ENCODE assay signal across 28 cellular contexts in the genomic region with DNA sequence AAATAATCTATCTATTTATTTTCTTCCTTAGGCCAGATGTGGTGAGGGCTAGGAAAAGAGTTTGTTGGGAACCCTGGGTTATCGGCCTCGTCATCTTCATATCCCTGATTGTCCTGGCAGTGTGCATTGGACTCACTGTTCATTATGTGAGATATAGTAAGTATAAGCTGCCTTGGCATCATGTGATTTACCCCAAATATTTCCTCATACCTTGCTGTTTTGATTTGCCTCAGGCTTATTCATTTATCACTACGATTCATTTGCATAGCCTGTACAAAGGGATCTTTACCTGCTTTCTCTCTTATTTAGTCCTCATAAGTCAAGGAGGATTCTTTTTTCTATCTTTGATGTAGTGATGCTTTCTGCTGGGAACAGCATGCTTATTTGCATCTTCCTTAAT. TPM values are rescaled to one million over a fixed set of nuclear protein-coding genes. Genes with fewer than 3 reads are reported as not detected.
DNase-seq lines count a peak whose midpoint lies in the region; FAIRE-seq and TF ChIP-seq lines count a peak whose summit lies in the region.
"Had no signal": no experiment of that assay in that cellular context is flagged by ENCODE, and none has a peak within 500 bp of the region (broad histone marks: within the 10 kb centered on the region; RNA-seq: fewer than 3 reads in every experiment).

No MANE protein-coding gene starts in this region.

- FAIRE-seq in keratinocyte (lab: Jason Lieb, UNC) = peak; percentile 52
- FAIRE-seq: A549, D721Med, GM12878, GM12892, GM18507 had no signal

- no peak overlapping the region for H3K4me3 Mint-ChIP-seq in MCF 10A (ENCODE audit: unreplicated experiment)
- no peak overlapping the region for H3K4me3 Mint-ChIP-seq in activated naive CD4-positive, alpha-beta T cell treated with anti-CD3 and anti-CD28 coated beads, Interleukin-2, amount 10 ng/mL, durations not matched to agents 7 days and 5 days
- H3K4me3 Mint-ChIP-seq: B cell; CD4-positive, alpha-beta T cell; CD8-positive, alpha-beta T cell had no signal

- H3K9ac ChIP-seq in mammary epithelial cell (ENCODE audit: insufficient read depth, low read length) = no peak overlapping the region
- H3K9ac ChIP-seq in keratinocyte (ENCODE audit: control insufficient read depth, extremely low read depth, insufficient read depth, low read length) = no peak overlapping the region
- H3K9ac ChIP-seq: BLaER1 treated with 17β-estradiol and CSF1 and Interleukin-3, amounts not matched to agents 10 nM and 100 nM had no signal

- H3K79me2 ChIP-seq in mammary epithelial cell (ENCODE audit: insufficient read depth, low read length) (no peaks in the 10 kb centered on the region), keratinocyte (ENCODE audit: control insufficient read depth, insufficient read depth, low read length) (no peaks in the 10 kb centered on the region)

- intact Hi-C loops in mammary epithelial cell (cut with micrococcal nuclease) = no loop called here
- intact Hi-C loops in MCF 10A (cut with micrococcal nuclease) = no loop called here

- H3K27ac ChIP-seq in mammary epithelial cell (ENCODE audit: insufficient read depth, low read depth, low read length) (no peak overlapping the region), keratinocyte (ENCODE audit: control insufficient read depth, insufficient read depth, low read length) (no peak overlapping the region)
- H3K27ac ChIP-seq: 22Rv1; A549; BLaER1 treated with 17β-estradiol and CSF1 and Interleukin-3, amounts not matched to agents 10 nM and 100 nM; C4-2B had no signal

- BruUV-seq in mammary epithelial cell (replicated peaks; lab: Mats Ljungman, UMichigan) (no TSS peak), MCF 10A (replicated peaks; lab: Mats Ljungman, UMichigan) (no TSS peak)

- H3K27me3 ChIP-seq in mammary epithelial cell (ENCODE audit: insufficient read depth, low read length) (no peaks in the 10 kb centered on the region), keratinocyte (ENCODE audit: control insufficient read depth, extremely low read depth, insufficient read depth, low read length) (no peaks in the 10 kb centered on the region)
- H3K27me3 ChIP-seq: BLaER1 treated with 17β-estradiol and CSF1 and Interleukin-3, amounts not matched to agents 10 nM and 100 nM had no signal

- dilution Hi-C loops in mammary epithelial cell (cut with HindIII; ENCODE audit: low sequenced_read_pairs) (no loop called here), keratinocyte (cut with MboI; ENCODE audit: extremely low pct_ligation_motif_present, low sequenced_read_pairs) (no loop called here)

- H3K36me3 Mint-ChIP-seq in MCF 10A (ENCODE audit: insufficient read depth, unreplicated experiment) = no peaks in the 10 kb centered on the region
- no peaks in the 10 kb centered on the region for H3K36me3 Mint-ChIP-seq in activated naive CD4-positive, alpha-beta T cell treated with anti-CD3 and anti-CD28 coated beads, Interleukin-2, amount 10 ng/mL, durations not matched to agents 7 days and 5 days
- H3K36me3 Mint-ChIP-seq: CD8-positive, alpha-beta T cell had no signal

- CTCF ChIA-PET in mammary epithelial cell (lab: Charles Lee; ENCODE audit: low non-redundant PET) = no interaction called here
- CTCF ChIA-PET in MCF 10A (lab: Yijun Ruan, JAX) = no interaction called here
- CTCF ChIA-PET in activated naive CD4-positive, alpha-beta T cell treated with anti-CD3 and anti-CD28 coated beads, Interleukin-2, amount 10 ng/mL, durations not matched to agents 7 days and 5 days (lab: Charles Lee) = interaction anchor here (0.7 kb wide), 1 partner anchor 128 kb away, joined by 3 read pairs; no protein-coding TSS in a partner anchor

- no peaks in the 10 kb centered on the region for H3K9me3 Mint-ChIP-seq in MCF 10A (ENCODE audit: unreplicated experiment)
- no peaks in the 10 kb centered on the region for H3K9me3 Mint-ChIP-seq in activated naive CD4-positive, alpha-beta T cell treated with anti-CD3 and anti-CD28 coated beads, Interleukin-2, amount 10 ng/mL, durations not matched to agents 7 days and 5 days
- H3K9me3 Mint-ChIP-seq: CD4-positive, alpha-beta T cell; CD8-positive, alpha-beta T cell had no signal

- H3K27ac Mint-ChIP-seq in MCF 10A (ENCODE audit: low read depth, unreplicated experiment) = no peak overlapping the region
- no peak overlapping the region for H3K27ac Mint-ChIP-seq in activated naive CD4-positive, alpha-beta T cell treated with anti-CD3 and anti-CD28 coated beads, Interleukin-2, amount 10 ng/mL, durations not matched to agents 7 days and 5 days
- H3K27ac Mint-ChIP-seq: B cell; CD4-positive, alpha-beta T cell; CD8-positive, alpha-beta T cell had no signal

- no peaks in the 10 kb centered on the region for H4K20me1 ChIP-seq in mammary epithelial cell (ENCODE audit: insufficient read depth, low read length)
- H4K20me1 ChIP-seq in keratinocyte (ENCODE audit: control insufficient read depth, extremely low read depth, insufficient read depth, low read length) = no peaks in the 10 kb centered on the region
- H4K20me1 ChIP-seq: BLaER1 treated with 17β-estradiol and CSF1 and Interleukin-3, amounts not matched to agents 10 nM and 100 nM had no signal

- H3K9me1 ChIP-seq in keratinocyte (ENCODE audit: control insufficient read depth, extremely low read depth, insufficient read depth, low read length) = no peaks in the 10 kb centered on the region

- POLR2A ChIA-PET in MCF 10A (lab: Yijun Ruan, JAX) = interaction anchor here (1.5 kb wide), 1 partner anchor 10 kb away, joined by 5 read pairs; no protein-coding TSS in a partner anchor

- WGBS in mammary epithelial cell (ENCODE audit: low coverage, missing lambda C conversion rate) = 88% methylated on average over 3 of the region's 3 CpGs

- H3K4me1 Mint-ChIP-seq in MCF 10A (ENCODE audit: insufficient read depth, unreplicated experiment) = peaks cover 27% of the 10 kb centered on the region
- H3K4me1 Mint-ChIP-seq in activated naive CD4-positive, alpha-beta T cell treated with anti-CD3 and anti-CD28 coated beads, Interleukin-2, amount 10 ng/mL, durations not matched to agents 7 days and 5 days = no peaks in the 10 kb centered on the region
- H3K4me1 Mint-ChIP-seq: B cell had no signal

- H2AFZ ChIP-seq in mammary epithelial cell (ENCODE audit: low read depth, low read length) = no peak overlapping the region
- H2AFZ ChIP-seq in keratinocyte (ENCODE audit: control insufficient read depth, low read length) = no peak overlapping the region

- H3K4me1 ChIP-seq in mammary epithelial cell (ENCODE audit: insufficient read depth, low read length) = peaks cover 48% of the 10 kb centered on the region
- peaks cover 25% of the 10 kb centered on the region for H3K4me1 ChIP-seq in keratinocyte (ENCODE audit: control insufficient read depth, extremely low read depth, insufficient read depth, low read length)
- H3K4me1 ChIP-seq: BLaER1 treated with 17β-estradiol and CSF1 and Interleukin-3, amounts not matched to agents 10 nM and 100 nM; Caco-2 had no signal

- H3K9me3 ChIP-seq in mammary epithelial cell (replicated peaks; ENCODE audit: insufficient read depth, low read length) (no peaks in the 10 kb centered on the region), keratinocyte (ENCODE audit: control insufficient read depth, low read depth, low read length) (no peaks in the 10 kb centered on the region)
- H3K9me3 ChIP-seq: A549; BLaER1 treated with 17β-estradiol and CSF1 and Interleukin-3, amounts not matched to agents 10 nM and 100 nM; Caco-2 had no signal

- DNase-seq in mammary epithelial cell (peak; percentile 12), MCF 10A (ENCODE audit: unreplicated experiment) (no peak), epithelial cell of esophagus (ENCODE audit: low read depth) (peak; percentile 50), keratinocyte (ENCODE audit: low read depth, low spot score) (no peak), T-helper 1 cell (no peak)
- DNase-seq in activated naive CD4-positive, alpha-beta T cell treated with anti-CD3 and anti-CD28 coated beads, Interleukin-2, amount 10 ng/mL, durations not matched to agents 7 days and 5 days = no peak
- DNase-seq: AML-193; Caco-2; Calu3; CD4-positive, alpha-beta T cell; CD8-positive, alpha-beta T cell; DMS79; DND-41; EL; GDM1 had no signal

- in situ Hi-C loops in mammary epithelial cell (cut with MboI; ENCODE audit: low sequenced_read_pairs in 2 of 2) = no loop called here

- no peak overlapping the region for H3K4me3 ChIP-seq in mammary epithelial cell (replicated peaks in 1 of 3; ENCODE audit: insufficient read depth in 1 of 3, low read depth in 2 of 3, low read length in 3 of 3)
- H3K4me3 ChIP-seq in epithelial cell of esophagus (ENCODE audit: low read length) = no peak overlapping the region
- H3K4me3 ChIP-seq in keratinocyte (ENCODE audit: control insufficient read depth in 2 of 3, extremely low read depth in 1 of 3, insufficient read depth in 2 of 3, low read depth in 1 of 3, low read length in 3 of 3) = no peak overlapping the region
- H3K4me3 ChIP-seq: A549; BLaER1 treated with 17β-estradiol and CSF1 and Interleukin-3, amounts not matched to agents 10 nM and 100 nM; GM12878 had no signal

- no peaks in the 10 kb centered on the region for H3K36me3 ChIP-seq in mammary epithelial cell (ENCODE audit: insufficient read depth, low read length)
- H3K36me3 ChIP-seq in keratinocyte (ENCODE audit: control insufficient read depth in 2 of 2, extremely low read depth in 1 of 2, insufficient read depth in 2 of 2, low read length in 2 of 2) = no peaks in the 10 kb centered on the region
- H3K36me3 ChIP-seq: BLaER1 treated with 17β-estradiol and CSF1 and Interleukin-3, amounts not matched to agents 10 nM and 100 nM had no signal

- TF ChIP-seq CTCF in mammary epithelial cell (conservative IDR thresholded peaks at IDR 0.05 in 1 of 2, IDR thresholded peaks at IDR 0.05 in 1 of 2; ENCODE audit: extremely low read depth in 1 of 2, insufficient read depth in 1 of 2, low read depth in 1 of 2, low read length in 2 of 2) (no peak), MCF 10A (IDR thresholded peaks at IDR 0.05; ENCODE audit: unreplicated experiment) (no peak), epithelial cell of esophagus (IDR thresholded peaks at IDR 0.05; ENCODE audit: insufficient read depth, low read depth, low read length, missing control alignments) (no peak), keratinocyte (optimal IDR thresholded peaks at IDR 0.05 in 1 of 3, IDR thresholded peaks at IDR 0.05 in 1 of 3, conservative IDR thresholded peaks at IDR 0.05 in 1 of 3; ENCODE audit: extremely low read depth in 1 of 3, insufficient read depth in 2 of 3, low read length in 3 of 3) (no peak)

- no peaks in the 10 kb centered on the region for H3K27me3 Mint-ChIP-seq in MCF 10A (ENCODE audit: insufficient read depth, unreplicated experiment)
- H3K27me3 Mint-ChIP-seq in activated naive CD4-positive, alpha-beta T cell treated with anti-CD3 and anti-CD28 coated beads, Interleukin-2, amount 10 ng/mL, durations not matched to agents 7 days and 5 days = no peaks in the 10 kb centered on the region
- H3K27me3 Mint-ChIP-seq: B cell; CD4-positive, alpha-beta T cell had no signal

- no peak overlapping the region for H3K4me2 ChIP-seq in mammary epithelial cell (ENCODE audit: insufficient read depth, low read depth, low read length)
- H3K4me2 ChIP-seq in keratinocyte (ENCODE audit: control insufficient read depth, extremely low read depth, insufficient read depth, low read depth, low read length) = no peak overlapping the region
- H3K4me2 ChIP-seq: A549; BLaER1 treated with 17β-estradiol and CSF1 and Interleukin-3, amounts not matched to agents 10 nM and 100 nM had no signal

RNA-seq across cellular contexts. Expression of a gene that starts 14.5 kb away (rescaled TPM):
- total RNA-seq in mammary epithelial cell (1 to 10 TPM; 2.3 to 3.2 TPM), MCF 10A (2022) (not detected in 2 replicates)
- polyA plus RNA-seq in mammary epithelial cell (2.4 TPM), keratinocyte (1.6 to 2.3 TPM (median 2.0 TPM) in 3 replicates)
- polyA minus RNA-seq in mammary epithelial cell (not detected), keratinocyte (1.1 to 1.6 TPM in 2 of 3 replicates, not detected in the other)
- 5.6 TPM for polyA plus RNA-seq in keratinocyte (2011; ENCODE audit: low read depth)
- polyA plus RNA-seq in keratinocyte (2011; cell fraction: cytosol; rRNA removed) = 0.49 and 2.1 TPM in 2 replicates
- polyA plus RNA-seq in keratinocyte (2011; cell fraction: nucleus; rRNA removed) = 3.6 and 7.6 TPM in 2 replicates
- polyA plus RNA-seq in keratinocyte (2012; ENCODE audit: low replicate concordance) = 1.3 and 3.4 TPM in 2 replicates
- 0.96 TPM for polyA minus RNA-seq in keratinocyte (2011; cell fraction: cytosol; rRNA and poly(A)+ RNA removed)
- 4.2 and 4.5 TPM in 2 replicates for polyA minus RNA-seq in keratinocyte (2011; cell fraction: nucleus; rRNA and poly(A)+ RNA removed)
- total RNA-seq: A172; B cell; Caco-2; Calu3; CD4-positive, alpha-beta T cell; CD8-positive, alpha-beta T cell; Daoy; G401; GM12878 had no signal
- polyA plus RNA-seq: A549, BJ, GM12878 had no signal

Comparison
In these comparisons a context has a peak if more than half of its experiments do, and no peak if none do; other contexts are left out.
1. DNase-seq: peak in mammary epithelial cell (single experiment) and epithelial cell of esophagus (single experiment); none in MCF 10A (single experiment), keratinocyte (single experiment), activated naive CD4-positive, alpha-beta T cell treated with anti-CD3 and anti-CD28 coated beads, Interleukin-2, amount 10 ng/mL, durations not matched to agents 7 days and 5 days (single experiment) and T-helper 1 cell (0 of 5).